Comparison of ENCODE assay signal across 29 cellular contexts in the genomic region with DNA sequence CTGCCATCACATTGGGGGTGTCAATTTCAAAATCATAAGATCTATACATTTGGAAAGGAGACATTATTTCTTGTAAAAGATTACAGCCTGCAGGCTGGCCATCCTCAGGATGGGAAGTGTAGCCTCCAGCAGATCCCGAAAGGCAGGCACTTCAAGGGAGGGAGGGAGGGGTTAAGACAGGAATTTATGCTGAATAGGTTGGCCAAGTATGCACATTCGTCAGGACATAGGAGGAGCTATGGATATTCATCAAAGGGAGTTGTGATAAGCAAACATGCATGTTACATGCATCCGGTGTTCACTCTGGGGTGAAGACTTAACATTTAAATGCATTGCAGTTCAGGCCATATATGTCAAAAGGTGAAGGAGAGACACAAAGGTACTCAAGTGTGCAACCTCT.
"Had no signal": no experiment of that assay in that cellular context is flagged by ENCODE, and none has a peak within 500 bp of the region (broad histone marks: within the 10 kb centered on the region; RNA-seq: fewer than 3 reads in every experiment).

No MANE protein-coding gene starts in this region.

- H3K9me3 ChIP-seq: lower lobe of right lung, pancreas, prostate gland, testis, thyroid gland, upper lobe of left lung, vagina had no signal

- FAIRE-seq: keratinocyte, pancreas had no signal

- H3K4me1 ChIP-seq: lower lobe of right lung, pancreas, prostate gland, stomach, testis, thyroid gland, transverse colon, upper lobe of left lung, vagina had no signal

- H3K27ac ChIP-seq: hepatocyte, lower lobe of right lung, pancreas, prostate gland, skin epidermis, stomach, testis, thyroid gland, transverse colon, upper lobe of left lung, vagina had no signal

- H3K4me3 ChIP-seq: hepatocyte, lower lobe of right lung, pancreas, prostate gland, skin epidermis, stomach, testis, thyroid gland, transverse colon, upper lobe of left lung, vagina had no signal

- H3K36me3 ChIP-seq: lower lobe of right lung, pancreas, prostate gland, stomach, thyroid gland, transverse colon, upper lobe of left lung, vagina had no signal

- H3K79me2 ChIP-seq: hepatocyte had no signal

- ATAC-seq: left cardiac atrium; left lobe of liver; lower lobe of right lung; naive thymus-derived CD4-positive, alpha-beta T cell; pancreas; right cardiac atrium; sciatic nerve; stimulated activated naive B cell treated with anti-CD40 and anti-IgM and Interleukin-4, amounts not matched to agents 10 μg/mL and 1 μg/mL and 100 μg/mL, for 72 hours; stimulated activated naive CD8-positive, alpha-beta T cell treated with anti-CD3 and anti-CD28 coated beads, Interleukin-15, Interleukin-2, amounts not matched to agents 100 U/mL and 50 U/mL, for 24 hours had no signal

- DNase-seq: kidney glomerular epithelial cell; left cardiac atrium; lower lobe of right lung; mammary epithelial cell; mesenchymal stem cell; naive thymus-derived CD4-positive, alpha-beta T cell; nucleus accumbens; pancreas; posterior cingulate gyrus; retina; right cardiac atrium; stimulated activated CD4-positive, alpha-beta T cell treated with anti-CD3 and anti-CD28 coated beads, Interleukin-12 subunit alpha, Interleukin-12 subunit beta, amount 100 ng/mL, for 4 hours; stimulated activated CD4-positive, alpha-beta T cell treated with anti-CD3 and anti-CD28 coated beads, Interleukin-15, amount 100 ng/mL, for 24 hours; stimulated activated CD4-positive, alpha-beta T cell treated with anti-CD3 and anti-CD28 coated beads, Interleukin-2, amount 100 ng/mL, for 24 hours; stimulated activated CD4-positive, alpha-beta T cell treated with anti-CD3 and anti-CD28 coated beads, Interleukin-4, amount 100 ng/mL, for 1 hour; stimulated activated naive B cell treated with anti-CD40 and anti-IgM and Interleukin-4, amounts not matched to agents 10 μg/mL and 1 μg/mL and 100 μg/mL, for 72 hours; stimulated activated naive CD8-positive, alpha-beta T cell treated with anti-CD3 and anti-CD28 coated beads, Interleukin-15, Interleukin-2, amounts not matched to agents 100 U/mL and 50 U/mL, for 24 hours; stomach; testis; thyroid gland; transverse colon; upper lobe of left lung had no signal

- H3K27me3 ChIP-seq: hepatocyte, pancreas, stomach, testis, thyroid gland, upper lobe of left lung, vagina had no signal

- H2AFZ ChIP-seq: hepatocyte had no signal

- H3K4me2 ChIP-seq: hepatocyte had no signal
